8 cellular contexts compared by ENCODE assay signal in genomic region chr12:22544038-22544979, GRCh38. TPM values are rescaled to one million over a fixed set of nuclear protein-coding genes. Genes with fewer than 3 reads are reported as not detected.
DNase-seq lines count a peak whose midpoint lies in the region; ATAC-seq and TF ChIP-seq lines count a peak whose summit lies in the region.

Gene C2CD5, minus strand, starts transcription at chr12:22544542. Its CDS starts 392 bp downstream, at chr12:22544150.

- H3K9me3 ChIP-seq in heart left ventricle (no peaks in the 10 kb centered on the region), upper lobe of left lung (no peaks in the 10 kb centered on the region)

- WGBS in adipose tissue, 3 donors: 1 to 2% (median 1%) methylated on average over 72 to 80 of the region's 80 CpGs
- WGBS in heart left ventricle, 4 donors: 1 to 3% (median 1%) methylated on average over 67 to 80 of the region's 80 CpGs
- WGBS in upper lobe of left lung, 2 donors: 1 to 3% methylated on average over 24 to 65 of the region's 80 CpGs

- H3K4me3 ChIP-seq in heart left ventricle: peak within 1 kb of the TSS; percentile 71 to 97 (median 88)
- peak within 1 kb of the TSS; percentile 64 to 96 (median 94) for H3K4me3 ChIP-seq in upper lobe of left lung

- DNase-seq in NCI-H128 (lab: John Stamatoyannopoulos, UW; ENCODE audit: unreplicated experiment): peak; percentile 97
- peak; percentile 92 for DNase-seq in T follicular helper cell (ENCODE audit: low read depth)
- DNase-seq in heart left ventricle: peak; percentile 97 to 99 (median 98)
- DNase-seq in posterior cingulate gyrus: peak; percentile 92 to 99 (median 94)
- DNase-seq in upper lobe of left lung: peak; percentile 97

- intact Hi-C loops in heart left ventricle (cut with DNase I) (loop anchor here in 9 of 10 donors (1.0 to 5.0 kb wide), 5 partner anchors 78 to 83 kb away; partner anchors contain the start of gene ETNK1 (in 7 of the 9)), posterior cingulate gyrus (cut with DNase I) (loop anchor here (1.0 kb wide), 1 partner anchor 82 kb away; no protein-coding TSS in a partner anchor)

- TF ChIP-seq POLR2A in heart left ventricle (IDR thresholded peaks at IDR 0.05): peak in 1 of 2 donors; percentile 87
- peak in 3 of 4 donors; percentile 78 to 94 (median 92) for TF ChIP-seq POLR2A in upper lobe of left lung (IDR thresholded peaks at IDR 0.05)

- ATAC-seq in HG02759 (IDR thresholded peaks at IDR 0.05; ENCODE audit: unreplicated experiment): peak; percentile 74
- peak; percentile 95 to 98 (median 97) for ATAC-seq in heart left ventricle
- peak; percentile 97 to 98 for ATAC-seq in upper lobe of left lung (ENCODE audit: low FRiP score in 2 of 2)

- H3K27ac ChIP-seq in adipose tissue (ENCODE audit: low read depth, low read length): peak within 1 kb of the TSS; percentile 89
- H3K27ac ChIP-seq in heart left ventricle: peak within 1 kb of the TSS; percentile 92 to 99 (median 96)
- H3K27ac ChIP-seq in upper lobe of left lung: peak within 1 kb of the TSS; percentile 95 to 98 (median 96)

- peak in 1 of 4 donors; percentile 74 for TF ChIP-seq EP300 in upper lobe of left lung (IDR thresholded peaks at IDR 0.05)

- H3K4me1 ChIP-seq in heart left ventricle (peaks cover 0 to 62% (median 23%) of the 10 kb centered on the region in 12 donors), upper lobe of left lung (peaks cover 28 to 35% (median 33%) of the 10 kb centered on the region in 4 donors)

- H3K27me3 ChIP-seq in heart left ventricle (no peaks in the 10 kb centered on the region), upper lobe of left lung (no peaks in the 10 kb centered on the region)

- TF ChIP-seq CTCF in GM12874 (IDR thresholded peaks at IDR 0.05; ENCODE audit: insufficient read depth, low read depth, low read length): peak; percentile 57
- peak in 11 of 12 donors; percentile 12 to 48 (median 35) for TF ChIP-seq CTCF in heart left ventricle (IDR thresholded peaks at IDR 0.05)
- peak; percentile 12 to 52 (median 35) for TF ChIP-seq CTCF in upper lobe of left lung (IDR thresholded peaks at IDR 0.05)

- H3K36me3 ChIP-seq in heart left ventricle (peaks cover 0 to 6% (median 0%) of the 10 kb centered on the region in 9 donors), upper lobe of left lung (no peaks in the 10 kb centered on the region)

RNA-seq across cellular contexts. Expression of gene C2CD5, which starts in this region (rescaled TPM):
- polyA plus RNA-seq in adipose tissue: 10 to 100 TPM in 1 of 3 donors, 1 to 10 TPM in 2; 8.6 to 23.4 (median 9.3) TPM
- total RNA-seq in heart left ventricle: 10 to 100 TPM; 11.4 to 28.0 (median 20.6) TPM
- polyA plus RNA-seq in heart left ventricle: 10 to 100 TPM in 1 of 2 donors, 1 to 10 TPM in 1; 6.6 to 11.0 TPM
- 10 to 100 TPM; 20.8 to 56.6 (median 36.6) TPM for total RNA-seq in upper lobe of left lung

Comparison
In these comparisons a context has a peak if more than half of its experiments do, and no peak if none do; other contexts are left out.
1. Peak in every context shown above with its lines: DNase-seq, ATAC-seq, H3K4me3 ChIP-seq and H3K27ac ChIP-seq.